Comparison of ENCODE assay signal across 31 cellular contexts in the genomic region with DNA sequence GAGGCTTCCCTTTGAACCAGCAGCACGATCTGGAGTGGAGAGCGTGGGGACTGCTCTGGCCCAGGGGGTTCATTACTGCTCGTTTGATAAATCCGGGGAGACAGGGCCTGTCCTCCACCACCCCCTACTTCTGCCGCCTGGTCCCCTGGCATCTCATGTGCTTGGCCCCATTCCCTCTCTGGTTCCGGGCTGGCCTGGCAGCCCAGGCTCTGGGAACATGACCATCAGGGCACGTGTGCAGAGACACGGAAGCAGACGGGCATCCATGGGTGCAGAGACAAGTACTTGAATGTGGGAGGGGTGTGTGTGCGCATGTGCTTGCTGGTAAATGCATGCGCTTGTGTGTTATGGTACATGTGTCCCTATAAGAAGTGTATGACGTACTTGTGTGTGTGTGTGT.
DNase-seq lines count a peak whose midpoint lies in the region; ATAC-seq, FAIRE-seq and TF ChIP-seq lines count a peak whose summit lies in the region.
"Had no signal": no experiment of that assay in that cellular context is flagged by ENCODE, and none has a peak within 500 bp of the region (broad histone marks: within the 10 kb centered on the region; RNA-seq: fewer than 3 reads in every experiment).

No MANE protein-coding gene starts in this region.

- peaks cover 7 to 70% (median 25%) of the 10 kb centered on the region in 6 donors for H3K4me1 ChIP-seq in spleen
- H3K4me1 ChIP-seq in BE2C = no peaks in the 10 kb centered on the region
- H3K4me1 ChIP-seq: foreskin keratinocyte, psoas muscle had no signal

- peak overlapping the region in 5 of 8 donors; percentile 3 to 41 (median 34) for H3K27ac ChIP-seq in spleen
- H3K27ac ChIP-seq: BLaER1, foreskin keratinocyte, left ventricle myocardium inferior, psoas muscle, testis had no signal

- H3K27me3 ChIP-seq in spleen (replicated peaks in 1 of 7) (no peaks in the 10 kb centered on the region), BE2C (no peaks in the 10 kb centered on the region)
- H3K27me3 ChIP-seq: BLaER1, foreskin keratinocyte, testis had no signal

- H3K36me3 ChIP-seq in spleen (no peaks in the 10 kb centered on the region), BE2C (no peaks in the 10 kb centered on the region)
- H3K36me3 ChIP-seq: left ventricle myocardium inferior had no signal

- H3K27ac Mint-ChIP-seq in brain (peak overlapping the region; percentile 62 to 96 (median 89)), nephron (peak overlapping the region; percentile 41 to 86 (median 41))
- H3K27ac Mint-ChIP-seq: activated naive CD8-positive, alpha-beta T cell treated with anti-CD3 and anti-CD28 coated beads for 36 hours; endodermal cell; stimulated activated naive CD8-positive, alpha-beta T cell treated with anti-CD3 and anti-CD28 coated beads, Interleukin-15, Interleukin-2, amounts not matched to agents 100 ng/mL and 50 ng/mL, for 24 hours had no signal

- no peak for ATAC-seq in HG03025 (IDR thresholded peaks at IDR 0.05; ENCODE audit: low FRiP score, unreplicated experiment)
- ATAC-seq: foreskin keratinocyte had no signal

- H3K27me3 Mint-ChIP-seq in brain = no peaks in the 10 kb centered on the region
- no peaks in the 10 kb centered on the region for H3K27me3 Mint-ChIP-seq in nephron (ENCODE audit: low read depth)
- H3K27me3 Mint-ChIP-seq: activated naive CD8-positive, alpha-beta T cell treated with anti-CD3 and anti-CD28 coated beads for 36 hours; stimulated activated naive CD8-positive, alpha-beta T cell treated with anti-CD3 and anti-CD28 coated beads, Interleukin-15, Interleukin-2, amounts not matched to agents 100 ng/mL and 50 ng/mL, for 24 hours had no signal

- H3K9me3 ChIP-seq in spleen (no peaks in the 10 kb centered on the region), BE2C (no peaks in the 10 kb centered on the region)
- H3K9me3 ChIP-seq: BLaER1, left ventricle myocardium inferior, psoas muscle, testis had no signal

- TF ChIP-seq CTCF in brain (conservative IDR thresholded peaks at IDR 0.05) (no peak), nephron (IDR thresholded peaks at IDR 0.05; ENCODE audit: unreplicated experiment in 3 of 3) (no peak), spleen (IDR thresholded peaks at IDR 0.05 in 8 of 11, conservative IDR thresholded peaks at IDR 0.05 in 3 of 11) (no peak), BE2C (IDR thresholded peaks at IDR 0.05; ENCODE audit: low read depth, low read length) (no peak)

- no peaks in the 10 kb centered on the region for H3K36me3 Mint-ChIP-seq in brain
- peaks cover 29% of the 10 kb centered on the region for H3K36me3 Mint-ChIP-seq in nephron (ENCODE audit: low read depth)
- H3K36me3 Mint-ChIP-seq: activated naive CD8-positive, alpha-beta T cell treated with anti-CD3 and anti-CD28 coated beads for 36 hours had no signal

- FAIRE-seq in GM12891 (lab: Jason Lieb, UNC) = no peak

- H3K4me3 ChIP-seq in spleen = no peak overlapping the region
- H3K4me3 ChIP-seq in BE2C (ENCODE audit: low read depth, low read length) = no peak overlapping the region
- H3K4me3 ChIP-seq: BLaER1, left ventricle myocardium inferior, psoas muscle, testis had no signal

- intact Hi-C loops in spleen (cut with DNase I; ENCODE audit: low total_unique reads) = no loop called here

- H3K9me3 Mint-ChIP-seq in brain (no peaks in the 10 kb centered on the region), nephron (no peaks in the 10 kb centered on the region)
- H3K9me3 Mint-ChIP-seq: activated naive CD8-positive, alpha-beta T cell treated with anti-CD3 and anti-CD28 coated beads for 36 hours; central memory CD8-positive, alpha-beta T cell; endodermal cell; stimulated activated naive CD8-positive, alpha-beta T cell treated with anti-CD3 and anti-CD28 coated beads, Interleukin-15, Interleukin-2, amounts not matched to agents 100 ng/mL and 50 ng/mL, for 24 hours had no signal

- DNase-seq in GM03348 (ENCODE audit: low spot score) (peak; percentile 32), spleen (no peak), NOMO-1 treated with DMSO at 0.1 percent for 48 hours (lab: John Stamatoyannopoulos, UW; ENCODE audit: unreplicated experiment) (no peak), GM12891 (ENCODE audit: insufficient read length, low spot score) (no peak), BE2C (no peak)
- DNase-seq: activated CD4-positive, alpha-beta T cell treated with anti-CD3 and anti-CD28 coated beads, Interleukin-2, amount 50 U/mL, for 1 hour; activated effector memory CD4-positive, alpha-beta T cell treated with anti-CD3 and anti-CD28 coated beads, Interleukin-2, amount 50 U/mL, for 16 hours; activated naive CD8-positive, alpha-beta T cell treated with anti-CD3 and anti-CD28 coated beads for 36 hours; activated T-cell treated with anti-CD3 and anti-CD28 coated beads, Interleukin-2, amount 50 U/mL, for 1 hour; COR-L47; dermis blood vessel endothelial cell; endodermal cell; foreskin keratinocyte; head of caudate nucleus; islet precursor cell; left ventricle myocardium inferior; NCI-H1048; NCI-H1694 treated with DMSO at 0.1 percent for 48 hours; NCI-H446; NCI-H82; psoas muscle; RPMI8226; stimulated activated CD4-positive, alpha-beta T cell treated with anti-CD3 and anti-CD28 coated beads, Interleukin-2, amount 100 ng/mL, for 24 hours; T1000; testis had no signal

- H3K4me3 Mint-ChIP-seq in brain (peak overlapping the region in 1 of 5 experiments; percentile 13), nephron (no peak overlapping the region)
- H3K4me3 Mint-ChIP-seq: activated naive CD8-positive, alpha-beta T cell treated with anti-CD3 and anti-CD28 coated beads for 36 hours; central memory CD8-positive, alpha-beta T cell; endodermal cell; stimulated activated naive CD8-positive, alpha-beta T cell treated with anti-CD3 and anti-CD28 coated beads, Interleukin-15, Interleukin-2, amounts not matched to agents 100 ng/mL and 50 ng/mL, for 24 hours had no signal

- TF ChIP-seq POLR2A in spleen (IDR thresholded peaks at IDR 0.05) (no peak), GM12891 (IDR thresholded peaks at IDR 0.05; ENCODE audit: low read depth, low read length) (no peak)

- WGBS in spleen, 5 donors = 55 to 76% (median 67%) methylated on average over 12 of the region's 12 CpGs

- peaks cover 90% of the 10 kb centered on the region for H3K4me1 Mint-ChIP-seq in brain
- H3K4me1 Mint-ChIP-seq in nephron = peaks cover 68% of the 10 kb centered on the region
- H3K4me1 Mint-ChIP-seq: activated naive CD8-positive, alpha-beta T cell treated with anti-CD3 and anti-CD28 coated beads for 36 hours; central memory CD8-positive, alpha-beta T cell had no signal

TF ChIP-seq in GM12891, 5 proteins besides CTCF, POLR2A, EP300 and RAD21:
- TF ChIP-seq PAX5 (IDR thresholded peaks at IDR 0.05; ENCODE audit: insufficient read depth, low read length, severe bottlenecking) (no peak), TAF1 (IDR thresholded peaks at IDR 0.05; ENCODE audit: low read depth, low read length) (no peak), POLR2AphosphoS5 (IDR thresholded peaks at IDR 0.05; ENCODE audit: low read depth, low read length) (no peak), SPI1 (IDR thresholded peaks at IDR 0.05; ENCODE audit: low read depth, low read length) (no peak), POU2F2 (IDR thresholded peaks at IDR 0.05; ENCODE audit: low read depth, low read length) (no peak)
